ENCODE assay signal across 11 cellular contexts in genomic region chr1:36217667-36218066, GRCh38. TPM values are rescaled to one million over a fixed set of nuclear protein-coding genes. Genes with fewer than 3 reads are reported as not detected.
A peak's percentile ranks its signal among the peaks of the same experiment; 100 is the strongest.
DNase-seq lines count a peak whose midpoint lies in the region; ATAC-seq, FAIRE-seq and TF ChIP-seq lines count a peak whose summit lies in the region.
"Had no signal": no experiment of that assay in that cellular context is flagged by ENCODE, and none has a peak within 500 bp of the region (broad histone marks: within the 10 kb centered on the region; RNA-seq: fewer than 3 reads in every experiment).

No MANE protein-coding gene starts in this region.

- intact Hi-C loops in mammary epithelial cell (cut with micrococcal nuclease), result loop anchor here (1.0 kb wide), 2 partner anchors 68 to 118 kb away; partner anchors contain the start of gene TRAPPC3

- H2AFZ ChIP-seq in mammary epithelial cell (ENCODE audit: low read depth, low read length), result no peak overlapping the region

- H3K4me2 ChIP-seq in mammary epithelial cell (ENCODE audit: insufficient read depth, low read depth, low read length), result no peak overlapping the region

- dilution Hi-C loops in mammary epithelial cell (cut with HindIII; ENCODE audit: low sequenced_read_pairs), result loop anchor here (10.0 kb wide), 1 partner anchor 103 kb away; no protein-coding TSS in a partner anchor

- H3K9me3 ChIP-seq in HEK293 (ENCODE audit: control insufficient read depth, insufficient read depth, low read depth, low read length) (no peaks in the 10 kb centered on the region), mammary epithelial cell (replicated peaks; ENCODE audit: insufficient read depth, low read length) (no peaks in the 10 kb centered on the region)

- no peaks in the 10 kb centered on the region for H3K36me3 ChIP-seq in HEK293 (ENCODE audit: control insufficient read depth in 2 of 2, insufficient read depth in 1 of 2, low read length in 2 of 2)
- H3K36me3 ChIP-seq in mammary epithelial cell (ENCODE audit: insufficient read depth, low read length), result no peaks in the 10 kb centered on the region

- TF ChIP-seq CTCF in HEK293 (tag by site-specific recombination; IDR thresholded peaks at IDR 0.05) (0 out of 2 replicates have a peak, but pooled peaks have one; percentile 33), mammary epithelial cell (conservative IDR thresholded peaks at IDR 0.05 in 1 of 2, IDR thresholded peaks at IDR 0.05 in 1 of 2; ENCODE audit: extremely low read depth in 1 of 2, insufficient read depth in 1 of 2, low read depth in 1 of 2, low read length in 2 of 2) (peak in 1 of 2 donors; percentile 44)

- 73% methylated on average over 2 of the region's 2 CpGs for WGBS in mammary epithelial cell (ENCODE audit: low coverage, missing lambda C conversion rate)

- POLR2A ChIA-PET in HEK293 (lab: Yijun Ruan, JAX), result interaction anchor here (0.6 kb wide), 1 partner anchor 21 kb away, joined by 4 read pairs; no protein-coding TSS in a partner anchor

- no peaks in the 10 kb centered on the region for H3K27me3 ChIP-seq in mammary epithelial cell (ENCODE audit: insufficient read depth, low read length)

- no peak overlapping the region for H3K4me3 ChIP-seq in HEK293 (ENCODE audit: low read depth, low read length)
- no peak overlapping the region for H3K4me3 ChIP-seq in mammary epithelial cell (replicated peaks in 1 of 3; ENCODE audit: insufficient read depth in 1 of 3, low read depth in 2 of 3, low read length in 3 of 3)

- DNase-seq in mammary epithelial cell (peak; percentile 27), kidney tubule cell (ENCODE audit: low spot score) (peak; percentile 50), NCI-H146 treated with DMSO at 0.1 percent for 48 hours (lab: John Stamatoyannopoulos, UW; ENCODE audit: unreplicated experiment) (no peak), NK-92 (lab: John Stamatoyannopoulos, UW; ENCODE audit: unreplicated experiment) (no peak), NCI-H2081 (lab: John Stamatoyannopoulos, UW) (no peak)
- DNase-seq: CD8-positive, alpha-beta T cell; NCI-H1930 had no signal

- peak; percentile 74 for FAIRE-seq in A204.1 (lab: Jason Lieb, UNC)
- FAIRE-seq: TTC549 had no signal

- H3K4me1 ChIP-seq in HEK293 (ENCODE audit: control insufficient read depth, insufficient read depth, low read length) (no peaks in the 10 kb centered on the region), mammary epithelial cell (ENCODE audit: insufficient read depth, low read length) (peaks cover under 1% of the 10 kb centered on the region)

- H3K9ac ChIP-seq in mammary epithelial cell (ENCODE audit: insufficient read depth, low read length), result no peak overlapping the region

- CTCF ChIA-PET in HEK293 (lab: Yijun Ruan, JAX) (interaction anchor here (0.6 to 0.7 kb wide), 3 partner anchors 28 to 204 kb away, joined by 3 to 4 read pairs (median 3); no protein-coding TSS in a partner anchor), mammary epithelial cell (lab: Charles Lee; ENCODE audit: low non-redundant PET) (no interaction called here)

- no peak for ATAC-seq in HG03469 (IDR thresholded peaks at IDR 0.05; ENCODE audit: unreplicated experiment)
- ATAC-seq: CD8-positive, alpha-beta T cell had no signal

- no peaks in the 10 kb centered on the region for H3K79me2 ChIP-seq in mammary epithelial cell (ENCODE audit: insufficient read depth, low read length)

- no peak overlapping the region for H3K27ac ChIP-seq in HEK293 (ENCODE audit: extremely low read depth, low read depth, low read length)
- no peak overlapping the region for H3K27ac ChIP-seq in mammary epithelial cell (ENCODE audit: insufficient read depth, low read depth, low read length)

- H4K20me1 ChIP-seq in mammary epithelial cell (ENCODE audit: insufficient read depth, low read length), result no peaks in the 10 kb centered on the region

- no TSS peak for BruUV-seq in mammary epithelial cell (replicated peaks; lab: Mats Ljungman, UMichigan)

- in situ Hi-C loops in mammary epithelial cell (cut with MboI; ENCODE audit: low sequenced_read_pairs in 2 of 2), result no loop called here

TF ChIP-seq in HEK293, 187 proteins besides CTCF, POLR2A, EP300 and RAD21:
- TF ChIP-seq ZBTB26 (tag by site-specific recombination; optimal IDR thresholded peaks at IDR 0.05) (no peak), ZNF654 (tag by site-specific recombination; IDR thresholded peaks at IDR 0.05; ENCODE audit: low read depth) (peak; percentile 48)

RNA-seq across cellular contexts. Expression of gene THRAP3, which starts 6.6 kb away (rescaled TPM):
- 100 to 1,000 TPM; 106 to 128 TPM for total RNA-seq in mammary epithelial cell
- polyA plus RNA-seq in mammary epithelial cell, result 53.2 TPM
- polyA minus RNA-seq in mammary epithelial cell, result 71.6 TPM

Comparison
In these comparisons a context has a peak if more than half of its experiments do, and no peak if none do; other contexts are left out.
1. DNase-seq: peak in mammary epithelial cell (single experiment) and kidney tubule cell (single experiment); none in NCI-H146 treated with DMSO at 0.1 percent for 48 hours (single experiment), NK-92 (single experiment) and NCI-H2081 (0 of 2).